Comparison of ENCODE assay signal across 9 cellular contexts in the genomic region with DNA sequence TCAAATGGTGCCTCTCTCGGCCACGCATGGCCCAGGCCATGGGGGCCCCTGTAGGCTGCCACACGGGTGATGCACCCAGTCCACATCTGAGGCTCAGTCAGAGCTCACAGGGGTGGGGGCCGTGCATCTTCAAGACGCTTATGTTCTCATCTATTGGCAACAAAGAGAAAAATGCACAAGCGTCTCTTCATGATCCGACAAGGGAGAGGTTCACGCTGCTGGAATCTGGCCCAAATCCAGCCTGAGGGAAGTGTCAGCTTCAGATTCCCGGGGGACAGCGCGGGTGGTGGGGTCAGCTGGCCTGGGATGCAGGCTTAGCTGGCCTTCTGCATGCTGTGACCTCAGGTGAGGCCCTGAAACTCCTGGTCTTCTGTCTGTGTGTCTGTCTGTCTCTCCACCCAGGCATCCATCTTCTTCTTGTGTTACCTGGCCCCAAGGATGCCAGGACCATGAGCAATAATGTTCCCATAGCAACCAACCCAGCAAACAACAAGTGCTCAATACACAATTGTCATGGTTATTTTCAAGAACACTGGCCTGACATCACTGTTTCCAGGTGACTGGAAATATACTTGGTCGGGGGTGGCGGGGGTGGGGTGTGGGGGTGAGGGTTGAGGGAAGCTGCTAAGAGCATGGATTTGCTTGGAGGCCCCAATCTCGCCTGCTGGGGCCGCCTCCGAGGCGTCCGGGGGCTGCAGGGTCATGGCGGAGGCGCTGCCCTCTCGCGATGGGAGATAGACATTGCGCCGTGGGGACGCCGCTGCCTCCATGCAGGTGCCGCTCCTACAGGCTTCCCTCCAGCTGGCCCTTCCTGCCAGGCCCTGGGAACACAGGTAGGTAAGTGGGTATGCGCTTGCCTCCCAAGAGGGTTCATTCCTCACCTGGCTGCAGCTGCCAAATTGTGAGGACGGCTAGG. TPM values are rescaled to one million over a fixed set of nuclear protein-coding genes. Genes with fewer than 3 reads are reported as not detected.
A peak's percentile ranks its signal among the peaks of the same experiment; 100 is the strongest.
DNase-seq lines count a peak whose midpoint lies in the region; FAIRE-seq and TF ChIP-seq lines count a peak whose summit lies in the region.
"Had no signal": no experiment of that assay in that cellular context is flagged by ENCODE, and none has a peak within 500 bp of the region (broad histone marks: within the 10 kb centered on the region; RNA-seq: fewer than 3 reads in every experiment).

No MANE protein-coding gene starts in this region.

- TF ChIP-seq CTCF in H1 (IDR thresholded peaks at IDR 0.05; ENCODE audit: control extremely low read depth in 1 of 3, insufficient read depth in 1 of 3, low read depth in 1 of 3, low read length in 3 of 3), result peak in 2 of 3 experiments; percentile 75 to 98; a peak in 3 of 4 replicates

- H2BK12ac ChIP-seq in H1 (ENCODE audit: low read depth, low read length) (peak overlapping the region; percentile 93), trophoblast cell (ENCODE audit: low read length) (no peak overlapping the region)

- H3K4ac ChIP-seq in H1 (replicated peaks; ENCODE audit: insufficient read length, low read depth, low read length) (peak overlapping the region; percentile 50), trophoblast cell (ENCODE audit: low read depth, low read length) (no peak overlapping the region)

- no peak overlapping the region for H3K14ac ChIP-seq in H1 (ENCODE audit: insufficient read length)
- H3K14ac ChIP-seq in trophoblast cell (ENCODE audit: low read length), result no peak overlapping the region

- H2AK5ac ChIP-seq in H1 (ENCODE audit: low read depth, low read length) (peak overlapping the region; percentile 82; the same call in 1 of the 2 replicates), trophoblast cell (ENCODE audit: low read length) (no peak overlapping the region)

- H3K36me3 ChIP-seq in HUES64 (ENCODE audit: insufficient read depth, low read length) (no peaks in the 10 kb centered on the region), H1 (ENCODE audit: control insufficient read depth in 2 of 4, insufficient read depth in 4 of 4, low read length in 3 of 4) (no peaks in the 10 kb centered on the region), trophoblast cell (ENCODE audit: control insufficient read depth in 1 of 2, insufficient read depth in 2 of 2, low read length in 2 of 2) (no peaks in the 10 kb centered on the region)

- H3K4me1 ChIP-seq in HUES64 (ENCODE audit: insufficient read depth, low read length) (peaks cover 24% of the 10 kb centered on the region), H1 (replicated peaks in 1 of 4; ENCODE audit: control insufficient read depth in 3 of 4, insufficient read depth in 4 of 4, low read length in 3 of 4) (peaks cover 12 to 29% (median 16%) of the 10 kb centered on the region in 4 experiments), trophoblast cell (ENCODE audit: control insufficient read depth in 1 of 2, insufficient read depth in 2 of 2, low read length in 2 of 2) (peaks cover 0 to 8% of the 10 kb centered on the region in 2 experiments)

- peak overlapping the region in 1 of 2 experiments; percentile 35; a peak in 1 of 4 replicates for H3K4me2 ChIP-seq in H1 (ENCODE audit: insufficient read depth in 1 of 2, low read depth in 2 of 2, low read length in 2 of 2)
- no peak overlapping the region for H3K4me2 ChIP-seq in trophoblast cell (ENCODE audit: low read length)

- H3K23ac ChIP-seq in H1 (ENCODE audit: insufficient read length) (no peak overlapping the region), trophoblast cell (ENCODE audit: low read length) (no peak overlapping the region)

- H2BK5ac ChIP-seq in H1 (ENCODE audit: low read depth, low read length) (peak overlapping the region; percentile 35), trophoblast cell (ENCODE audit: low read depth, low read length, poor library complexity) (no peak overlapping the region)

- H3K4me3 ChIP-seq in HUES64 (ENCODE audit: low read length) (no peak overlapping the region), H1 (ENCODE audit: extremely low read depth in 1 of 4, insufficient read depth in 2 of 4, low read depth in 3 of 4, low read length in 4 of 4) (peak overlapping the region in 2 of 4 experiments; percentile 15 to 20; a peak in 1 of 8 replicates), trophoblast cell (ENCODE audit: low read depth, low read length) (no peak overlapping the region)

- H2BK120ac ChIP-seq in H1 (replicated peaks; ENCODE audit: low read depth, low read length), result peak overlapping the region; percentile 84
- H2BK120ac ChIP-seq in trophoblast cell (ENCODE audit: insufficient read depth, low read length, poor library complexity), result no peak overlapping the region

- peak overlapping the region; percentile 57 for H3K9ac ChIP-seq in HUES64 (ENCODE audit: low read depth, low read length)
- peak overlapping the region in 2 of 4 experiments; percentile 25 to 26; a peak in 2 of 7 replicates for H3K9ac ChIP-seq in H1 (replicated peaks in 1 of 4; ENCODE audit: extremely low read depth in 1 of 4, low read depth in 3 of 4, low read length in 3 of 4)
- no peak overlapping the region for H3K9ac ChIP-seq in trophoblast cell (ENCODE audit: low read length)

- no peaks in the 10 kb centered on the region for H3K9me3 ChIP-seq in HUES64 (ENCODE audit: insufficient read depth, low read depth, low read length)
- H3K9me3 ChIP-seq in H1 (ENCODE audit: insufficient read depth in 2 of 2, low read depth in 1 of 2, low read length in 1 of 2), result 0 out of 4 replicates have a peak, but pooled peaks cover 0 to 4% of the 10 kb centered on the region in 2 experiments
- H3K9me3 ChIP-seq in trophoblast cell (ENCODE audit: insufficient read depth, low read depth, low read length), result peaks cover 4% of the 10 kb centered on the region

- TF ChIP-seq RAD21 in H1 (IDR thresholded peaks at IDR 0.05 in 1 of 2, conservative IDR thresholded peaks at IDR 0.05 in 1 of 2; ENCODE audit: low read depth in 2 of 2, low read length in 2 of 2), result peak; percentile 57 to 72

- no peaks in the 10 kb centered on the region for H3K27me3 ChIP-seq in HUES64 (ENCODE audit: insufficient read depth, low read length)
- no peaks in the 10 kb centered on the region for H3K27me3 ChIP-seq in H1 (replicated peaks in 1 of 4; ENCODE audit: control insufficient read depth in 3 of 4, extremely low read depth in 1 of 4, insufficient read depth in 3 of 4, low read length in 3 of 4)
- H3K27me3 ChIP-seq in trophoblast cell (ENCODE audit: insufficient read depth, low read length), result no peaks in the 10 kb centered on the region

- POLR2A ChIA-PET in H1 (lab: Charles Lee; ENCODE audit: partially characterized antibody), result interaction anchor here (1.2 to 1.4 kb wide), 3 partner anchors 10 to 32 kb away, joined by 3 read pairs; no protein-coding TSS in a partner anchor

- H4K5ac ChIP-seq in H1 (ENCODE audit: insufficient read length, low read depth, low read length), result no peak overlapping the region

- H3K23me2 ChIP-seq in H1 (ENCODE audit: low read depth, low read length), result no peaks in the 10 kb centered on the region

- peak; percentile 94 for FAIRE-seq in H1 (lab: Jason Lieb, UNC)

- no peak overlapping the region for H3K18ac ChIP-seq in H1 (ENCODE audit: extremely low read depth, low read length)
- no peak overlapping the region for H3K18ac ChIP-seq in trophoblast cell (ENCODE audit: low read length)

- WGBS in HUES64, result 41% methylated on average over 29 of the region's 29 CpGs
- WGBS in H1 (ENCODE audit: extremely low coverage in 1 of 2, insufficient coverage in 1 of 2, insufficient read length in 1 of 2, insufficient replicate concordance in 2 of 2, low coverage in 1 of 2, low lambda C conversion rate in 2 of 2, missing lambda C conversion rate in 1 of 2), 2 experiments, result 71% methylated on average over 14 of the region's 29 CpGs; no CpG with 5 or more reads in 1 of the 2 experiments
- no CpG with 5 or more reads among the region's 29 CpGs for whole genome bisulfite sequencing in trophoblast cell (ENCODE audit: extremely low coverage, insufficient coverage, insufficient read length)

- H4K91ac ChIP-seq in H1 (replicated peaks; ENCODE audit: insufficient read length, low read length), result peak overlapping the region; percentile 61
- no peak overlapping the region for H4K91ac ChIP-seq in trophoblast cell (ENCODE audit: low read depth, low read length)

- H3K56ac ChIP-seq in H1 (replicated peaks; ENCODE audit: insufficient read length, low read depth, low read length), result no peak overlapping the region

- peak in 1 of 2 experiments; percentile 61; a peak in 2 of 3 replicates for TF ChIP-seq POLR2A in H1 (IDR thresholded peaks at IDR 0.05; ENCODE audit: control extremely low read depth in 1 of 2, low read depth in 2 of 2, low read length in 2 of 2)

- no peak overlapping the region for H4K12ac ChIP-seq in trophoblast cell (ENCODE audit: low read depth, low read length)

- peak overlapping the region; percentile 86 for H3K27ac ChIP-seq in HUES64 (ENCODE audit: low read depth, low read length)
- H3K27ac ChIP-seq in H1 (ENCODE audit: low read depth, low read length), result peak overlapping the region; percentile 65
- H3K27ac ChIP-seq in trophoblast cell (ENCODE audit: low read depth, low read length), result no peak overlapping the region
- H3K27ac ChIP-seq in substantia nigra (ENCODE audit: low read depth, low read length, poor library complexity, severe bottlenecking), result no peak overlapping the region

- H4K8ac ChIP-seq in H1 (ENCODE audit: extremely low read depth, insufficient read depth, low read length) (peak overlapping the region; percentile 69), trophoblast cell (ENCODE audit: low read depth, low read length) (no peak overlapping the region)

- H4K20me1 ChIP-seq in H1 (replicated peaks in 1 of 2; ENCODE audit: control insufficient read depth in 1 of 2, insufficient read depth in 2 of 2, low read length in 2 of 2), result no peaks in the 10 kb centered on the region

- TF ChIP-seq EP300 in H1 (IDR thresholded peaks at IDR 0.05; ENCODE audit: borderline replicate concordance in 1 of 2, low read depth in 2 of 2, low read length in 2 of 2), result peak in 1 of 2 experiments; percentile 98; a peak in 1 of 3 replicates

- peak overlapping the region; percentile 87; the same call in 1 of the 2 replicates for H2BK20ac ChIP-seq in H1 (ENCODE audit: low read length)

- H2AFZ ChIP-seq in H1 (ENCODE audit: low read length), result peak overlapping the region; percentile 54; the same call in 1 of the 2 replicates
- no peak overlapping the region for H2AFZ ChIP-seq in trophoblast cell (ENCODE audit: insufficient read depth, low read length, poor library complexity)

- no peaks in the 10 kb centered on the region for H3K79me1 ChIP-seq in H1 (ENCODE audit: low read depth, low read length)
- no peaks in the 10 kb centered on the region for H3K79me1 ChIP-seq in trophoblast cell (ENCODE audit: low read length)

- no peak overlapping the region; the same call in 1 of the 2 replicates for H2BK15ac ChIP-seq in H1 (ENCODE audit: low read length)

- CTCF ChIA-PET in H1 (lab: Charles Lee; ENCODE audit: partially characterized antibody), result interaction anchor here (0.6 to 3.7 kb wide), 26 partner anchors 8 to 1163 kb away, joined by 3 to 16 read pairs (median 4); no protein-coding TSS in a partner anchor

- peak; percentile 38 for DNase-seq in NCI-H748 (lab: John Stamatoyannopoulos, UW; ENCODE audit: unreplicated experiment)
- DNase-seq in NCI-H748 treated with DMSO at 0.1 percent for 48 hours (lab: John Stamatoyannopoulos, UW), result no peak
- DNase-seq in H1 (ENCODE audit: low read depth in 1 of 2, low spot score in 2 of 2), result peak; percentile 65 to 86
- DNase-seq in trophoblast cell, result peak; percentile 44 to 83
- no peak for DNase-seq in GM19240 (ENCODE audit: insufficient read length, low spot score)
- no peak for DNase-seq in substantia nigra (lab: John Stamatoyannopoulos, UW)
- DNase-seq in NCI-H146 (lab: John Stamatoyannopoulos, UW), result no peak
- DNase-seq: activated gamma-delta T cell had no signal

- H3K79me2 ChIP-seq in H1 (ENCODE audit: control insufficient read depth in 1 of 2, insufficient read depth in 2 of 2, low read length in 2 of 2) (no peaks in the 10 kb centered on the region), trophoblast cell (ENCODE audit: control insufficient read depth, insufficient read depth, low read length, poor library complexity) (no peaks in the 10 kb centered on the region)

RNA-seq across cellular contexts. Expression of a gene that starts 48.3 kb away (rescaled TPM):
- 1.2 TPM for polyA plus RNA-seq in HUES64 (2013, experiment 1 of 2)
- polyA plus RNA-seq in HUES64 (2013, experiment 2 of 2), result 2.3 TPM
- 2.8 and 3.0 TPM in 2 replicates for total RNA-seq in H1 (2021; fragmentation: NEBNext Ultra II Directional; extraction: Animal tissue kit (Norgen Biotek cat#: 25700))
- polyA plus RNA-seq in H1 (2011; rRNA removed), result 3.0 TPM in 2 replicates
- polyA plus RNA-seq in H1 (2011; cell fraction: cytosol; rRNA removed), result 3.6 TPM
- 5.9 TPM for polyA plus RNA-seq in H1 (2011; cell fraction: nucleus; rRNA removed)
- 2.9 to 4.0 TPM (median 3.3 TPM) in 4 replicates for polyA plus RNA-seq in H1 (2012, experiment 1 of 2)
- 2.2 TPM for polyA plus RNA-seq in H1 (2012, experiment 2 of 2)
- polyA plus RNA-seq in H1 (2013, experiment 1 of 2), result 0.95 TPM
- polyA plus RNA-seq in H1 (2013, experiment 2 of 2), result 1.2 TPM
- 2.7 and 4.9 TPM in 2 replicates for polyA minus RNA-seq in H1 (2011; rRNA and poly(A)+ RNA removed)
- 1.2 TPM for polyA minus RNA-seq in H1 (2011; cell fraction: cytosol; rRNA and poly(A)+ RNA removed)
- polyA minus RNA-seq in H1 (2011; cell fraction: nucleus; rRNA and poly(A)+ RNA removed), result 9.1 TPM
- 3.0 and 3.2 TPM in 2 replicates for polyA plus RNA-seq in trophoblast cell (2013)

Comparison
In these comparisons a context has a peak if more than half of its experiments do, and no peak if none do; other contexts are left out.
1. DNase-seq: peak in NCI-H748 (single experiment), H1 (2 of 2) and trophoblast cell (2 of 2); none in NCI-H748 treated with DMSO at 0.1 percent for 48 hours (single experiment), GM19240 (single experiment), substantia nigra (0 of 49) and NCI-H146 (single experiment).
2. H3K27ac ChIP-seq: peak in HUES64 (single experiment) and H1 (single experiment); none in trophoblast cell (single experiment) and substantia nigra (single experiment).